In the genomic region with DNA sequence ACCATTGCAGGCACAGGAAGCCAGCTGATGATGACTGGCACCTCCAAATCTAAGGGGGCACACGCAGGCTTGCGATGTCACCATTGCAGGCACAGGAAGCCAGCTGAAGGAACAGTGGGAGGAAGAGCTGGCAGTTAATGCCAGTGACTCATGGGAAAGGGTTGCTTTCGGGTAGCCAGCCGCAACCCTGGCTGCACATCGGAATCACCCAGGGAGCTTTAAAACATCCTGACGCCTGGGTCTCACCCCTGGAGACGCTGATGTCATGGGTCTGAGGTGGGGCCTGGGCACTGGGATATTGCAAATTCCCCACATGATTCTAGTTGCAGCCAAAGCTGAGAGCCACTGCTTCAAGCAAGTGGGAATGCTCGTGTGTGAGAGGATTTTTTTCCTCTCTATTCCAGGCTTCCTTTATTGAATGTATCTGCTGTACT, we compare ENCODE assay signal across 10 cellular contexts. TPM values are rescaled to one million over a fixed set of nuclear protein-coding genes. Genes with fewer than 3 reads are reported as not detected.
DNase-seq lines count a peak whose midpoint lies in the region; ATAC-seq, FAIRE-seq and TF ChIP-seq lines count a peak whose summit lies in the region.
"Had no signal": no experiment of that assay in that cellular context is flagged by ENCODE, and none has a peak within 500 bp of the region (broad histone marks: within the 10 kb centered on the region; RNA-seq: fewer than 3 reads in every experiment).

No MANE protein-coding gene starts in this region.

- POLR2A ChIA-PET in H1 (lab: Charles Lee; ENCODE audit: partially characterized antibody) = no interaction called here
- POLR2A ChIA-PET in naive thymus-derived CD8-positive, alpha-beta T cell (lab: Charles Lee) = interaction anchor here (1.0 to 7.2 kb wide), 3 partner anchors 10 to 27 kb away, joined by 3 to 88 read pairs (median 5); no protein-coding TSS in a partner anchor

- H3K23me2 ChIP-seq in H1 (ENCODE audit: low read depth, low read length) = peaks cover 1% of the 10 kb centered on the region; the same call in 1 of the 2 replicates

- no peak overlapping the region for H2BK15ac ChIP-seq in H1 (ENCODE audit: low read length)

- no peaks in the 10 kb centered on the region for H3K27me3 ChIP-seq in H1 (replicated peaks in 1 of 4; ENCODE audit: control insufficient read depth in 3 of 4, extremely low read depth in 1 of 4, insufficient read depth in 3 of 4, low read length in 3 of 4)

- TF ChIP-seq POLR2A in H1 (IDR thresholded peaks at IDR 0.05; ENCODE audit: control extremely low read depth in 1 of 2, low read depth in 2 of 2, low read length in 2 of 2) = no peak

- H2BK12ac ChIP-seq in H1 (ENCODE audit: low read depth, low read length) = no peak overlapping the region

- 88% methylated on average over 8 of the region's 8 CpGs; no CpG with 5 or more reads in 1 of the 2 experiments for WGBS in H1 (ENCODE audit: extremely low coverage in 1 of 2, insufficient coverage in 1 of 2, insufficient read length in 1 of 2, insufficient replicate concordance in 2 of 2, low coverage in 1 of 2, low lambda C conversion rate in 2 of 2, missing lambda C conversion rate in 1 of 2), 2 experiments

- no peaks in the 10 kb centered on the region for H3K4me1 ChIP-seq in H1 (replicated peaks in 1 of 4; ENCODE audit: control insufficient read depth in 3 of 4, insufficient read depth in 4 of 4, low read length in 3 of 4)

- H2BK20ac ChIP-seq in H1 (ENCODE audit: low read length) = no peak overlapping the region

- H3K14ac ChIP-seq in H1 (ENCODE audit: insufficient read length) = no peak overlapping the region

- H4K20me1 ChIP-seq in H1 (replicated peaks in 1 of 2; ENCODE audit: control insufficient read depth in 1 of 2, insufficient read depth in 2 of 2, low read length in 2 of 2) = no peaks in the 10 kb centered on the region

- H2BK5ac ChIP-seq in H1 (ENCODE audit: low read depth, low read length) = no peak overlapping the region

- peaks cover 25 to 69% (median 60%) of the 10 kb centered on the region in 4 donors for H3K4me1 Mint-ChIP-seq in naive thymus-derived CD8-positive, alpha-beta T cell

- H3K4me2 ChIP-seq in H1 (ENCODE audit: insufficient read depth in 1 of 2, low read depth in 2 of 2, low read length in 2 of 2) = no peak overlapping the region

- no peaks in the 10 kb centered on the region for H3K79me1 ChIP-seq in H1 (ENCODE audit: low read depth, low read length)

- no peak overlapping the region for H3K27ac ChIP-seq in H1 (ENCODE audit: low read depth, low read length)

- TF ChIP-seq EP300 in H1 (IDR thresholded peaks at IDR 0.05; ENCODE audit: borderline replicate concordance in 1 of 2, low read depth in 2 of 2, low read length in 2 of 2) = no peak

- TF ChIP-seq RAD21 in H1 (IDR thresholded peaks at IDR 0.05 in 1 of 2, conservative IDR thresholded peaks at IDR 0.05 in 1 of 2; ENCODE audit: low read depth in 2 of 2, low read length in 2 of 2) = no peak

- no peak overlapping the region for H4K91ac ChIP-seq in H1 (replicated peaks; ENCODE audit: insufficient read length, low read length)

- CTCF ChIA-PET in H1 (lab: Charles Lee; ENCODE audit: partially characterized antibody) = interaction anchor here (0.6 to 9.7 kb wide), 9 partner anchors 11 to 406 kb away, joined by 3 to 102 read pairs (median 3); no protein-coding TSS in a partner anchor

- no peak overlapping the region for H3K56ac ChIP-seq in H1 (replicated peaks; ENCODE audit: insufficient read length, low read depth, low read length)

- no peaks in the 10 kb centered on the region for H3K36me3 Mint-ChIP-seq in naive thymus-derived CD8-positive, alpha-beta T cell

- no peaks in the 10 kb centered on the region for H3K9me3 ChIP-seq in H1 (ENCODE audit: insufficient read depth in 2 of 2, low read depth in 1 of 2, low read length in 1 of 2)

- peak overlapping the region; percentile 31; the same call in 1 of the 2 replicates for H2AFZ ChIP-seq in H1 (ENCODE audit: low read length)

- no peak overlapping the region for H2AK5ac ChIP-seq in H1 (ENCODE audit: low read depth, low read length)

- H4K8ac ChIP-seq in H1 (ENCODE audit: extremely low read depth, insufficient read depth, low read length) = no peak overlapping the region

- peak; percentile 55 to 56 for ATAC-seq in naive thymus-derived CD8-positive, alpha-beta T cell
- ATAC-seq in GM18873 (IDR thresholded peaks at IDR 0.05; ENCODE audit: low FRiP score, unreplicated experiment) = no peak
- ATAC-seq in HG02840 (IDR thresholded peaks at IDR 0.05; ENCODE audit: low FRiP score, unreplicated experiment) = no peak

- no peaks in the 10 kb centered on the region for H3K27me3 Mint-ChIP-seq in naive thymus-derived CD8-positive, alpha-beta T cell

- peak; percentile 82 for DNase-seq in AG08396 (ENCODE audit: low spot score)
- DNase-seq in MV-4-11 (lab: John Stamatoyannopoulos, UW) = peak; percentile 74
- DNase-seq in H1 (ENCODE audit: low read depth in 1 of 2, low spot score in 2 of 2) = no peak
- no peak for DNase-seq in naive thymus-derived CD8-positive, alpha-beta T cell
- no peak for DNase-seq in NCI-H1694 treated with DMSO at 0.1 percent for 48 hours (lab: John Stamatoyannopoulos, UW)
- DNase-seq in SHP77 treated with DMSO at 0.1 percent for 48 hours (lab: John Stamatoyannopoulos, UW) = no peak
- DNase-seq: central memory CD4-positive, alpha-beta T cell; NCI-H187 had no signal

- H3K36me3 ChIP-seq in H1 (ENCODE audit: control insufficient read depth in 2 of 4, insufficient read depth in 4 of 4, low read length in 3 of 4) = no peaks in the 10 kb centered on the region

- H2BK120ac ChIP-seq in H1 (replicated peaks; ENCODE audit: low read depth, low read length) = no peak overlapping the region

- no peak overlapping the region for H4K5ac ChIP-seq in H1 (ENCODE audit: insufficient read length, low read depth, low read length)

- no peak for FAIRE-seq in H1 (lab: Jason Lieb, UNC)

- H3K27ac Mint-ChIP-seq in naive thymus-derived CD8-positive, alpha-beta T cell = peak overlapping the region in 6 of 10 donors; percentile 14 to 70 (median 50)

- H3K9me3 Mint-ChIP-seq in naive thymus-derived CD8-positive, alpha-beta T cell = peaks cover 0 to 2% (median 0%) of the 10 kb centered on the region in 9 donors

- no peak overlapping the region for H3K4ac ChIP-seq in H1 (replicated peaks; ENCODE audit: insufficient read length, low read depth, low read length)

- no peak overlapping the region for H3K23ac ChIP-seq in H1 (ENCODE audit: insufficient read length)

- no peak for TF ChIP-seq CTCF in H1 (IDR thresholded peaks at IDR 0.05; ENCODE audit: control extremely low read depth in 1 of 3, insufficient read depth in 1 of 3, low read depth in 1 of 3, low read length in 3 of 3)

- no peak overlapping the region for H3K4me3 ChIP-seq in H1 (ENCODE audit: extremely low read depth in 1 of 4, insufficient read depth in 2 of 4, low read depth in 3 of 4, low read length in 4 of 4)

- no peaks in the 10 kb centered on the region; a peak in 1 of 4 replicates for H3K79me2 ChIP-seq in H1 (ENCODE audit: control insufficient read depth in 1 of 2, insufficient read depth in 2 of 2, low read length in 2 of 2)

- no peak overlapping the region for H3K9ac ChIP-seq in H1 (replicated peaks in 1 of 4; ENCODE audit: extremely low read depth in 1 of 4, low read depth in 3 of 4, low read length in 3 of 4)

- H3K18ac ChIP-seq in H1 (ENCODE audit: extremely low read depth, low read length) = no peak overlapping the region

- peak overlapping the region in 5 of 10 donors; percentile 23 to 49 (median 33) for H3K4me3 Mint-ChIP-seq in naive thymus-derived CD8-positive, alpha-beta T cell

TF ChIP-seq in H1, 55 proteins besides CTCF, POLR2A, EP300 and RAD21 (continues in another document):
- TF ChIP-seq CTBP2 (IDR thresholded peaks at IDR 0.05; ENCODE audit: borderline replicate concordance, insufficient read depth, insufficient read length, low read length) (no peak), CEBPB (IDR thresholded peaks at IDR 0.05; ENCODE audit: low read depth, low read length) (no peak)

RNA-seq across cellular contexts. Expression of gene CCN6, which starts 16.1 kb away (rescaled TPM):
- total RNA-seq in H1 (2021; fragmentation: NEBNext Ultra II Directional; extraction: Animal tissue kit (Norgen Biotek cat#: 25700)) = not detected in 2 replicates
- polyA plus RNA-seq in H1 (2011; rRNA removed) = not detected in 2 replicates
- polyA plus RNA-seq in H1 (2011; cell fraction: cytosol; rRNA removed) = not detected
- polyA plus RNA-seq in H1 (2011; cell fraction: nucleus; rRNA removed) = not detected
- not detected in 4 replicates for polyA plus RNA-seq in H1 (2012, experiment 1 of 2)
- polyA plus RNA-seq in H1 (2012, experiment 2 of 2) = not detected
- not detected for polyA plus RNA-seq in H1 (2013, experiment 1 of 2)
- not detected for polyA plus RNA-seq in H1 (2013, experiment 2 of 2)
- not detected in 2 replicates for polyA minus RNA-seq in H1 (2011; rRNA and poly(A)+ RNA removed)
- not detected for polyA minus RNA-seq in H1 (2011; cell fraction: cytosol; rRNA and poly(A)+ RNA removed)
- polyA minus RNA-seq in H1 (2011; cell fraction: nucleus; rRNA and poly(A)+ RNA removed) = not detected
- total RNA-seq in naive thymus-derived CD8-positive, alpha-beta T cell = not detected
- under 1 TPM; 0.08 to 0.21 (median 0.09) TPM for polyA plus RNA-seq in naive thymus-derived CD8-positive, alpha-beta T cell

RNA-seq across cellular contexts. Expression of gene TUBE1, which starts 49.5 kb away (rescaled TPM):
- 14.8 and 15.9 TPM in 2 replicates for total RNA-seq in H1 (2021; fragmentation: NEBNext Ultra II Directional; extraction: Animal tissue kit (Norgen Biotek cat#: 25700))
- 5.5 and 8.0 TPM in 2 replicates for polyA plus RNA-seq in H1 (2011; rRNA removed)
- polyA plus RNA-seq in H1 (2011; cell fraction: cytosol; rRNA removed) = 9.9 TPM
- polyA plus RNA-seq in H1 (2011; cell fraction: nucleus; rRNA removed) = 8.8 TPM
- 6.9 to 16.7 TPM (median 8.0 TPM) in 4 replicates for polyA plus RNA-seq in H1 (2012, experiment 1 of 2)
- 2.2 TPM for polyA plus RNA-seq in H1 (2012, experiment 2 of 2)
- 14.9 TPM for polyA plus RNA-seq in H1 (2013, experiment 1 of 2)
- polyA plus RNA-seq in H1 (2013, experiment 2 of 2) = 13.5 TPM
- 8.5 and 8.8 TPM in 2 replicates for polyA minus RNA-seq in H1 (2011; rRNA and poly(A)+ RNA removed)
- 8.0 TPM for polyA minus RNA-seq in H1 (2011; cell fraction: cytosol; rRNA and poly(A)+ RNA removed)
- 29.1 TPM for polyA minus RNA-seq in H1 (2011; cell fraction: nucleus; rRNA and poly(A)+ RNA removed)
- 10 to 100 TPM; 42.3 to 43.0 TPM for total RNA-seq in naive thymus-derived CD8-positive, alpha-beta T cell
- polyA plus RNA-seq in naive thymus-derived CD8-positive, alpha-beta T cell = 10 to 100 TPM; 10.1 to 12.1 (median 11.6) TPM

RNA-seq across cellular contexts. Expression of gene FAM229B, which starts 49.6 kb away (rescaled TPM):
- 10.0 and 10.5 TPM in 2 replicates for total RNA-seq in H1 (2021; fragmentation: NEBNext Ultra II Directional; extraction: Animal tissue kit (Norgen Biotek cat#: 25700))
- 5.8 and 10.4 TPM in 2 replicates for polyA plus RNA-seq in H1 (2011; rRNA removed)
- polyA plus RNA-seq in H1 (2011; cell fraction: cytosol; rRNA removed) = 7.5 TPM
- polyA plus RNA-seq in H1 (2011; cell fraction: nucleus; rRNA removed) = 5.8 TPM
- polyA plus RNA-seq in H1 (2012, experiment 1 of 2) = 12.3 to 14.3 TPM (median 12.8 TPM) in 4 replicates
- 25.4 TPM for polyA plus RNA-seq in H1 (2012, experiment 2 of 2)
- polyA plus RNA-seq in H1 (2013, experiment 1 of 2) = 28.3 TPM
- polyA plus RNA-seq in H1 (2013, experiment 2 of 2) = 25.1 TPM
- 3.6 and 5.0 TPM in 2 replicates for polyA minus RNA-seq in H1 (2011; rRNA and poly(A)+ RNA removed)
- 2.1 TPM for polyA minus RNA-seq in H1 (2011; cell fraction: cytosol; rRNA and poly(A)+ RNA removed)
- 1.9 TPM for polyA minus RNA-seq in H1 (2011; cell fraction: nucleus; rRNA and poly(A)+ RNA removed)
- total RNA-seq in naive thymus-derived CD8-positive, alpha-beta T cell = 1 to 10 TPM; 5.5 to 6.1 TPM
- polyA plus RNA-seq in naive thymus-derived CD8-positive, alpha-beta T cell = 10 to 100 TPM; 12.3 to 18.4 (median 15.4) TPM

Comparison
In these comparisons a context has a peak if more than half of its experiments do, and no peak if none do; other contexts are left out.
1. DNase-seq: peak in AG08396 (single experiment) and MV-4-11 (single experiment); none in H1 (0 of 2), naive thymus-derived CD8-positive, alpha-beta T cell (0 of 10), NCI-H1694 treated with DMSO at 0.1 percent for 48 hours (single experiment) and SHP77 treated with DMSO at 0.1 percent for 48 hours (single experiment).
2. ATAC-seq: peak in naive thymus-derived CD8-positive, alpha-beta T cell (2 of 2); none in GM18873 (single experiment) and HG02840 (single experiment).